25 cellular contexts compared by ENCODE assay signal in genomic region chr11:57200937-57201336, GRCh38. TPM values are rescaled to one million over a fixed set of nuclear protein-coding genes. Genes with fewer than 3 reads are reported as not detected.
"Had no signal": no experiment of that assay in that cellular context is flagged by ENCODE, and none has a peak within 500 bp of the region (broad histone marks: within the 10 kb centered on the region; RNA-seq: fewer than 3 reads in every experiment).

No MANE protein-coding gene starts in this region.

- H3K27me3 ChIP-seq: hepatocyte, upper lobe of left lung had no signal

- H3K4me3 ChIP-seq: hepatocyte, mucosa of descending colon, skin epidermis, thoracic aorta, upper lobe of left lung had no signal

- H2AFZ ChIP-seq: hepatocyte had no signal

- H3K9me3 ChIP-seq: mucosa of descending colon, thoracic aorta, upper lobe of left lung had no signal

- H3K36me3 ChIP-seq: thoracic aorta, upper lobe of left lung had no signal

- ATAC-seq: activated CD4-positive, CD25-positive, alpha-beta regulatory T cell treated with anti-CD3 and anti-CD28 coated beads, Interleukin-2, amount 50 U/mL, for 24 hours; activated naive CD8-positive, alpha-beta T cell treated with anti-CD3 and anti-CD28 coated beads, Interleukin-2, amount 50 U/mL, for 24 hours; mucosa of descending colon; SK-N-SH treated with all-trans-retinoic acid at 6 μM for 48 hours; T-cell had no signal

- DNase-seq: activated CD4-positive, alpha-beta memory T cell treated with anti-CD3 and anti-CD28 coated beads, Interleukin-2, amount 10 ng/mL, durations not matched to agents 7 days and 5 days; activated CD4-positive, alpha-beta T cell treated with anti-CD3 and anti-CD28 coated beads, Interleukin-2, amount 10 ng/mL, durations not matched to agents 24 days and 14 days; activated gamma-delta T cell; activated naive CD4-positive, alpha-beta T cell treated with anti-CD3 and anti-CD28 coated beads, Interleukin-2, amount 50 U/mL, for 16 hours; activated naive CD8-positive, alpha-beta T cell treated with anti-CD3 and anti-CD28 coated beads, Interleukin-2, amount 50 U/mL, for 24 hours; activated T-cell treated with anti-CD3 and anti-CD28 coated beads for 4 hours; cortex of kidney; endodermal cell; immature natural killer cell; mucosa of descending colon; stimulated activated naive CD4-positive, alpha-beta T cell; T-cell; upper lobe of left lung had no signal

- H3K4me2 ChIP-seq: hepatocyte had no signal

- H3K27ac ChIP-seq: hepatocyte, thoracic aorta, VCaP had no signal

RNA-seq across cellular contexts. Expression of gene LRRC55, which starts 19.2 kb away (rescaled TPM):
- total RNA-seq: activated CD4-positive, alpha-beta memory T cell treated with anti-CD3 and anti-CD28 coated beads, Interleukin-2, amount 10 ng/mL, durations not matched to agents 7 days and 5 days; activated CD4-positive, alpha-beta T cell treated with anti-CD3 and anti-CD28 coated beads, Interleukin-2, amount 10 ng/mL, durations not matched to agents 24 days and 14 days; activated T-helper 1 cell treated with anti-CD3 and anti-CD28 coated beads, Interleukin-12 subunit alpha, Interleukin-12 subunit beta, Interleukin-2, Interleukin-4 antibody, amounts not matched to agents 30 ng/mL and 10 ng/mL and 1 ng/mL, durations not matched to agents 14 hours and 24 hours and 36 hours; epithelial cell of proximal tubule; fibroblast of villous mesenchyme; omental fat pad; T-cell; thoracic aorta had no signal
- polyA plus RNA-seq: hepatocyte, immature natural killer cell had no signal

RNA-seq across cellular contexts. Expression of gene APLNR, which starts 36.1 kb away (rescaled TPM):
- total RNA-seq: activated CD4-positive, alpha-beta memory T cell treated with anti-CD3 and anti-CD28 coated beads, Interleukin-2, amount 10 ng/mL, durations not matched to agents 7 days and 5 days; activated CD4-positive, alpha-beta T cell treated with anti-CD3 and anti-CD28 coated beads, Interleukin-2, amount 10 ng/mL, durations not matched to agents 24 days and 14 days; activated T-helper 1 cell treated with anti-CD3 and anti-CD28 coated beads, Interleukin-12 subunit alpha, Interleukin-12 subunit beta, Interleukin-2, Interleukin-4 antibody, amounts not matched to agents 30 ng/mL and 10 ng/mL and 1 ng/mL, durations not matched to agents 14 hours and 24 hours and 36 hours; epithelial cell of proximal tubule; fibroblast of villous mesenchyme; kidney epithelial cell; T-cell had no signal
- polyA plus RNA-seq: neural cell had no signal
